1 cellular context compared by ENCODE assay signal in genomic region chr14:24990773-24991172, GRCh38.
A peak's percentile ranks its signal among the peaks of the same experiment; 100 is the strongest.
TF ChIP-seq lines count a peak whose summit lies in the region.

No MANE protein-coding gene starts in this region.

TF ChIP-seq in HEK293, 187 proteins besides CTCF, POLR2A, EP300 and RAD21 (continued from another document):
- TF ChIP-seq ZNF398 (tag by site-specific recombination; IDR thresholded peaks at IDR 0.05) (peak; percentile 44; the same call in 1 of the 2 replicates), PRDM1 (tag by site-specific recombination; IDR thresholded peaks at IDR 0.05) (peak; percentile 90)
